Comparison of ENCODE assay signal across 14 cellular contexts in the genomic region with DNA sequence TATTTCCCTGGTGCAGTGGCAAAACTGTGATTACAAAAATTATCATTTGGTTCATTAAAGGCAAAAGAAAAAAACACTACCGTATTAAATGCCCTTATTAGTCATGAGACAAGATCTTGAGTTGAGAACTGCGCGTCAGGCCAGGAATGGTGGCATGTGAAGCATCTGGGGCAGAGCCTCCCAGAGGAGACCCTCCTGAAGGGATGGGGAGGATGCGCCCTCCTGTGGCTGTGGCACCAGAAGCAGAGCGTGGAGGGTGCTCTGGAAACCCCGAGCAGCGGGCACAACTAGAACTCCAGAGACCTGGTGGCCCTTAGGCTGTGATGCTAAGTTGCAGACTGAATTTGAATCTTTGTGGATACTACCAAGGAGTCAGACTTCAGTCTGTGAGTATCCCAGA. TPM values are rescaled to one million over a fixed set of nuclear protein-coding genes. Genes with fewer than 3 reads are reported as not detected.
DNase-seq lines count a peak whose midpoint lies in the region; ATAC-seq and TF ChIP-seq lines count a peak whose summit lies in the region.
"Had no signal": no experiment of that assay in that cellular context is flagged by ENCODE, and none has a peak within 500 bp of the region (broad histone marks: within the 10 kb centered on the region; RNA-seq: fewer than 3 reads in every experiment).

No MANE protein-coding gene starts in this region.

- H3K27ac ChIP-seq in smooth muscle cell (ENCODE audit: low read depth): peak overlapping the region; percentile 67
- H3K27ac ChIP-seq in coronary artery: no peak overlapping the region

- H3K27me3 Mint-ChIP-seq in T-helper 17 cell: no peaks in the 10 kb centered on the region
- H3K27me3 Mint-ChIP-seq: CD8-positive, alpha-beta memory T cell had no signal

- no peaks in the 10 kb centered on the region for H3K27me3 ChIP-seq in smooth muscle cell (ENCODE audit: low read depth)

- TF ChIP-seq CTCF in fibroblast of the aortic adventitia (IDR thresholded peaks at IDR 0.05; ENCODE audit: insufficient read depth, low read length) (peak; percentile 20), smooth muscle cell (IDR thresholded peaks at IDR 0.05; ENCODE audit: borderline replicate concordance, insufficient read depth, poor library complexity, severe bottlenecking) (no peak), coronary artery (IDR thresholded peaks at IDR 0.05) (no peak)

- peak overlapping the region; percentile 43 for H3K27ac Mint-ChIP-seq in T-helper 17 cell
- H3K27ac Mint-ChIP-seq: activated T-helper 2 cell treated with anti-CD3 and anti-CD28 coated beads, Interferon-gamma antibody, Interleukin-2, Interleukin-4, amounts not matched to agents 10 μg/mL and 5 μg/mL and 100 μg/mL, durations not matched to agents 14 hours and 24 hours and 36 hours; T-helper 1 cell treated with Interleukin-12 subunit alpha and Interleukin-12 subunit beta and Interleukin-4 antibody, amounts not matched to agents 30 μg/mL and 1 μg/mL, for 36 hours had no signal

- H3K4me1 ChIP-seq in smooth muscle cell (ENCODE audit: low read depth): peaks cover 15% of the 10 kb centered on the region

- H3K4me3 ChIP-seq in fibroblast of the aortic adventitia (ENCODE audit: low read depth, low read length): no peak overlapping the region
- no peak overlapping the region for H3K4me3 ChIP-seq in smooth muscle cell
- H3K4me3 ChIP-seq in coronary artery: no peak overlapping the region

- H3K9me3 ChIP-seq in T-helper 17 cell (ENCODE audit: control insufficient read depth, low read length, poor library complexity, severe bottlenecking) (no peaks in the 10 kb centered on the region), smooth muscle cell (replicated peaks; ENCODE audit: low read depth) (no peaks in the 10 kb centered on the region)

- peak; percentile 51 for ATAC-seq in T-helper 17 cell

- peaks cover 4% of the 10 kb centered on the region for H3F3A ChIP-seq in smooth muscle cell (ENCODE audit: low read depth)

- peaks cover 74% of the 10 kb centered on the region for H3K79me2 ChIP-seq in smooth muscle cell (ENCODE audit: low read depth)

- WGBS in smooth muscle cell (ENCODE audit: low lambda C conversion rate): 85% methylated on average over 7 of the region's 7 CpGs

- DNase-seq in activated gamma-delta T cell treated with Interleukin-2 at 50 U/mL for 16 hours: peak; percentile 17
- DNase-seq in activated gamma-delta T cell (lab: John Stamatoyannopoulos, UW): no peak
- no peak for DNase-seq in T-helper 17 cell
- DNase-seq in fibroblast of the aortic adventitia (ENCODE audit: low read depth): no peak
- no peak for DNase-seq in smooth muscle cell (lab: John Stamatoyannopoulos, UW; ENCODE audit: unreplicated experiment)
- DNase-seq in coronary artery (ENCODE audit: low spot score): no peak
- DNase-seq in NCI-H1105 treated with DMSO at 0.1 percent for 48 hours (lab: John Stamatoyannopoulos, UW): no peak
- DNase-seq in NCI-H510A (lab: John Stamatoyannopoulos, UW): no peak
- DNase-seq: kidney glomerular epithelial cell, NCI-H526 treated with DMSO at 0.1 percent for 48 hours, retina had no signal

- peaks cover 6% of the 10 kb centered on the region for H3K36me3 Mint-ChIP-seq in T-helper 17 cell (ENCODE audit: low read depth)

- H4K20me1 ChIP-seq in smooth muscle cell (ENCODE audit: low read depth): peaks cover 87% of the 10 kb centered on the region

- H3K4me3 Mint-ChIP-seq in T-helper 17 cell: no peak overlapping the region
- H3K4me3 Mint-ChIP-seq: CD8-positive, alpha-beta memory T cell; T-helper 1 cell treated with Interleukin-12 subunit alpha and Interleukin-12 subunit beta and Interleukin-4 antibody, amounts not matched to agents 30 μg/mL and 1 μg/mL, for 36 hours had no signal

- peaks cover 32% of the 10 kb centered on the region for H3K4me1 Mint-ChIP-seq in T-helper 17 cell

- no peak overlapping the region for H2AFZ ChIP-seq in smooth muscle cell (ENCODE audit: low read depth)

- H3K36me3 ChIP-seq in smooth muscle cell (ENCODE audit: low read depth): no peaks in the 10 kb centered on the region

- no peak overlapping the region for H3K9ac ChIP-seq in smooth muscle cell (ENCODE audit: low read depth)

- H3K4me2 ChIP-seq in smooth muscle cell: no peak overlapping the region

RNA-seq across cellular contexts. Expression of gene CUL4A, which starts 11.5 kb away (rescaled TPM):
- 10 to 100 TPM; 78.3 to 80.2 TPM for total RNA-seq in T-helper 17 cell
- 58.1 and 114 TPM in 2 replicates for total RNA-seq in fibroblast of the aortic adventitia (ENCODE audit: low replicate concordance)
- 61.5 and 62.7 TPM in 2 replicates for total RNA-seq in smooth muscle cell
- polyA plus RNA-seq in smooth muscle cell: 40.3 and 42.3 TPM in 2 replicates

RNA-seq across cellular contexts. Expression of gene PCID2, which starts 12.4 kb away (rescaled TPM):
- total RNA-seq in T-helper 17 cell (10 to 100 TPM; 31.3 to 47.9 TPM), fibroblast of the aortic adventitia (ENCODE audit: low replicate concordance) (55.0 and 77.4 TPM in 2 replicates), smooth muscle cell (25.5 and 27.1 TPM in 2 replicates)
- 26.2 and 32.5 TPM in 2 replicates for polyA plus RNA-seq in smooth muscle cell
